Comparison of ENCODE assay signal across 25 cellular contexts in the genomic region with DNA sequence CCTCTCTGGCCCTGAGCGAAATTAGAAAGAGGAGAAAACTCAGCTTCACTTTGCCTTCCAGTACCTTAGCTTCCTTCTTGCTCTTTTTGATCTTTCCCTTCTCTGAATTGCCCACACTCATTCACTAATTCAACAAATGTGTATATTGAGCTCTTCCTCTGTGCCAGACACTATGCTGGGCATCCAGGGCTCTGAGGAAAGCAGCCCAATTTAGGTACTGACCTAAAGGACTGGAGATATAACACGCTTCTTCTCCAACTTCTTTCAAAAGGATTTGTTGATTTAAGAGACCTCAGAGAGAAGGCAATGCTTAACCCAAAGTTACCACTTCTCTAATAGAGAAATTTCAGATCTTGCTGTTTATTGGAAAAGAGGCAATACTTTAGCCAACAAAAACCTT.
"Had no signal": no experiment of that assay in that cellular context is flagged by ENCODE, and none has a peak within 500 bp of the region (broad histone marks: within the 10 kb centered on the region; RNA-seq: fewer than 3 reads in every experiment).

No MANE protein-coding gene starts in this region.

- H3K9me3 ChIP-seq: body of pancreas had no signal

- H3K36me3 ChIP-seq: esophagus muscularis mucosa, gastroesophageal sphincter had no signal

- DNase-seq: activated CD4-positive, alpha-beta T cell treated with anti-CD3 and anti-CD28 coated beads for 36 hours; activated CD4-positive, alpha-beta T cell treated with anti-CD3 and anti-CD28 coated beads, Interleukin-2, amount 50 U/mL, for 1 hour; activated CD4-positive, alpha-beta T cell treated with anti-CD3 and anti-CD28 coated beads, Interleukin-2, amount 50 U/mL, for 48 hours; activated CD4-positive, CD25-positive, alpha-beta regulatory T cell; activated CD4-positive, CD25-positive, alpha-beta regulatory T cell treated with anti-CD3 and anti-CD28 coated beads, Interleukin-2, amount 50 U/mL, for 72 hours; activated CD8-positive, alpha-beta memory T cell treated with anti-CD3 and anti-CD28 coated beads for 24 hours; activated CD8-positive, alpha-beta T cell treated with anti-CD3 and anti-CD28 coated beads for 36 hours; activated effector memory CD4-positive, alpha-beta T cell treated with Interleukin-2 at 50 U/mL for 16 hours; activated gamma-delta T cell treated with Interleukin-2 at 50 U/mL for 16 hours; activated naive CD4-positive, alpha-beta T cell treated with anti-CD3 and anti-CD28 coated beads, Interleukin-2, amount 50 U/mL, for 16 hours; activated naive CD4-positive, alpha-beta T cell treated with Interleukin-2 at 50 U/mL for 16 hours; activated T-cell treated with anti-CD3 and anti-CD28 coated beads, Interleukin-2, amount 50 U/mL, for 4 hours; amniotic stem cell; body of pancreas; cortex of kidney; dermis blood vessel endothelial cell; effector CD4-positive, alpha-beta T cell; effector memory CD8-positive, alpha-beta T cell; erythroblast; foreskin keratinocyte; T-helper 2 cell had no signal

- H3K27ac Mint-ChIP-seq: activated CD4-positive, alpha-beta T cell treated with anti-CD3 and anti-CD28 coated beads for 36 hours; activated CD8-positive, alpha-beta T cell treated with anti-CD3 and anti-CD28 coated beads for 36 hours; activated naive CD8-positive, alpha-beta T cell; activated T-helper 17 cell treated with anti-CD3 and anti-CD28 coated beads, Interleukin-2, amount 50 U/mL, for 72 hours; effector memory CD8-positive, alpha-beta T cell had no signal

- H3K27me3 ChIP-seq: body of pancreas, esophagus muscularis mucosa, gastroesophageal sphincter had no signal

- H3K4me1 ChIP-seq: body of pancreas, foreskin keratinocyte had no signal

- H3K36me3 Mint-ChIP-seq: activated naive CD8-positive, alpha-beta T cell had no signal

- H3K27ac ChIP-seq: body of pancreas, esophagus muscularis mucosa, foreskin keratinocyte, gastroesophageal sphincter had no signal

- H3K4me1 Mint-ChIP-seq: activated CD4-positive, alpha-beta T cell treated with anti-CD3 and anti-CD28 coated beads for 36 hours; activated T-helper 17 cell treated with anti-CD3 and anti-CD28 coated beads, Interleukin-2, amount 50 U/mL, for 72 hours had no signal

- ATAC-seq: activated CD4-positive, alpha-beta T cell treated with anti-CD3 and anti-CD28 coated beads for 36 hours; activated CD8-positive, alpha-beta T cell treated with anti-CD3 and anti-CD28 coated beads for 36 hours; activated T-cell treated with anti-CD3 and anti-CD28 coated beads, Interleukin-2, amount 50 U/mL, for 4 hours; activated T-helper 17 cell treated with anti-CD3 and anti-CD28 coated beads, Interleukin-2, amount 50 U/mL, for 72 hours; body of pancreas; effector memory CD8-positive, alpha-beta T cell; foreskin keratinocyte; gastroesophageal sphincter had no signal

- H3K4me3 ChIP-seq: body of pancreas, esophagus muscularis mucosa, gastroesophageal sphincter had no signal

- H3K4me3 Mint-ChIP-seq: activated CD4-positive, alpha-beta T cell treated with anti-CD3 and anti-CD28 coated beads for 36 hours; activated CD8-positive, alpha-beta T cell treated with anti-CD3 and anti-CD28 coated beads for 36 hours; activated naive CD8-positive, alpha-beta T cell; activated T-cell treated with anti-CD3 and anti-CD28 coated beads, Interleukin-2, amount 50 U/mL, for 4 hours; activated T-helper 17 cell treated with anti-CD3 and anti-CD28 coated beads, Interleukin-2, amount 50 U/mL, for 72 hours; effector memory CD8-positive, alpha-beta T cell had no signal
